3 cellular contexts compared by ENCODE assay signal in the genomic region with DNA sequence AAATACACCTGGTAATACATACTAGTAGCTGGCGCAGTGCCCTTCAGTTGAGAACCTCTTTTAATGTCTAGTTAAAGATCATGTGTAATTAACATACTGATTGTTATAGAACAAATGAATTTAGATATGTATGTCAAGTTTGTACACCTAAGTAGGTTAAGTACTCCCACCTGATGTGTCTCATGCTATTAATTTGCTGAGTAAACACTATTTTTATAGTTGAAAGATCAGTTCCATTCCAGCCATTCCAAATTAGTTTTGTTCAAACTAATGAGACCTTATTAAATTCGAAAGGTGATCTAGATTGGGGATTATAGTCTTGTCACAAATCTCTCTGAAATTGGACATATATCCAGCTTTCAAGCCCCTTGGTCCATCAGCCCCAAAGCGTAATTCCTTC.
A peak's percentile ranks its signal among the peaks of the same experiment; 100 is the strongest.
TF ChIP-seq lines count a peak whose summit lies in the region.

No MANE protein-coding gene starts in this region.

TF ChIP-seq in IMR-90, 13 proteins besides CTCF, POLR2A, EP300 and RAD21:
- TF ChIP-seq FOS (IDR thresholded peaks at IDR 0.05; ENCODE audit: low read depth, low read length), result no peak
- TF ChIP-seq MAFK (IDR thresholded peaks at IDR 0.05; ENCODE audit: low read depth, low read length), result peak; percentile 91
TF ChIP-seq in IMR-90: peak in this region for 1.

TF ChIP-seq in H1, 55 proteins besides CTCF, POLR2A, EP300 and RAD21:
- TF ChIP-seq MAFK (IDR thresholded peaks at IDR 0.05; ENCODE audit: low read depth, low read length), result peak; percentile 55; the same call in 1 of the 2 replicates
- TF ChIP-seq CHD2 (IDR thresholded peaks at IDR 0.05; ENCODE audit: low read length), result no peak

TF ChIP-seq in SK-N-SH, 30 proteins besides CTCF, POLR2A, EP300 and RAD21:
- TF ChIP-seq GABPA (IDR thresholded peaks at IDR 0.05; ENCODE audit: low read depth) (no peak), SIN3A (IDR thresholded peaks at IDR 0.05; ENCODE audit: borderline replicate concordance, low read depth, low read length) (no peak), MEF2A (IDR thresholded peaks at IDR 0.05; ENCODE audit: borderline replicate concordance, low read depth) (no peak), JUND (IDR thresholded peaks at IDR 0.05) (no peak), YY1 (IDR thresholded peaks at IDR 0.05; ENCODE audit: low read depth) (no peak), TEAD4 (IDR thresholded peaks at IDR 0.05; ENCODE audit: borderline replicate concordance, insufficient read depth) (no peak), POLR2AphosphoS5 (IDR thresholded peaks at IDR 0.05; ENCODE audit: low read depth, low read length) (no peak), FOXJ3 (CRISPR knock-in tag; IDR thresholded peaks at IDR 0.05) (no peak), NFIC (IDR thresholded peaks at IDR 0.05; ENCODE audit: borderline replicate concordance) (no peak), CHD2 (IDR thresholded peaks at IDR 0.05; ENCODE audit: low read length, partially characterized antibody) (no peak), EZH2phosphoT487 (IDR thresholded peaks at IDR 0.05; ENCODE audit: borderline replicate concordance, low read depth) (no peak), TAF1 (IDR thresholded peaks at IDR 0.05; ENCODE audit: borderline replicate concordance, low read depth, low read length) (no peak), RFX5 (IDR thresholded peaks at IDR 0.05; ENCODE audit: low read length) (no peak), GATA2 (CRISPR knock-in tag; IDR thresholded peaks at IDR 0.05) (no peak)
- TF ChIP-seq, protein P1, sequence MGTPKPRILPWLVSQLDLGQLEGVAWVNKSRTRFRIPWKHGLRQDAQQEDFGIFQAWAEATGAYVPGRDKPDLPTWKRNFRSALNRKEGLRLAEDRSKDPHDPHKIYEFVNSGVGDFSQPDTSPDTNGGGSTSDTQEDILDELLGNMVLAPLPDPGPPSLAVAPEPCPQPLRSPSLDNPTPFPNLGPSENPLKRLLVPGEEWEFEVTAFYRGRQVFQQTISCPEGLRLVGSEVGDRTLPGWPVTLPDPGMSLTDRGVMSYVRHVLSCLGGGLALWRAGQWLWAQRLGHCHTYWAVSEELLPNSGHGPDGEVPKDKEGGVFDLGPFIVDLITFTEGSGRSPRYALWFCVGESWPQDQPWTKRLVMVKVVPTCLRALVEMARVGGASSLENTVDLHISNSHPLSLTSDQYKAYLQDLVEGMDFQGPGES (IDR thresholded peaks at IDR 0.05; ENCODE audit: low read depth, low read length), result no peak
- TF ChIP-seq, protein P2, sequence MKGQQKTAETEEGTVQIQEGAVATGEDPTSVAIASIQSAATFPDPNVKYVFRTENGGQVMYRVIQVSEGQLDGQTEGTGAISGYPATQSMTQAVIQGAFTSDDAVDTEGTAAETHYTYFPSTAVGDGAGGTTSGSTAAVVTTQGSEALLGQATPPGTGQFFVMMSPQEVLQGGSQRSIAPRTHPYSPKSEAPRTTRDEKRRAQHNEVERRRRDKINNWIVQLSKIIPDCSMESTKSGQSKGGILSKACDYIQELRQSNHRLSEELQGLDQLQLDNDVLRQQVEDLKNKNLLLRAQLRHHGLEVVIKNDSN (IDR thresholded peaks at IDR 0.05; ENCODE audit: borderline replicate concordance, low read depth), result no peak
- TF ChIP-seq, protein P3, sequence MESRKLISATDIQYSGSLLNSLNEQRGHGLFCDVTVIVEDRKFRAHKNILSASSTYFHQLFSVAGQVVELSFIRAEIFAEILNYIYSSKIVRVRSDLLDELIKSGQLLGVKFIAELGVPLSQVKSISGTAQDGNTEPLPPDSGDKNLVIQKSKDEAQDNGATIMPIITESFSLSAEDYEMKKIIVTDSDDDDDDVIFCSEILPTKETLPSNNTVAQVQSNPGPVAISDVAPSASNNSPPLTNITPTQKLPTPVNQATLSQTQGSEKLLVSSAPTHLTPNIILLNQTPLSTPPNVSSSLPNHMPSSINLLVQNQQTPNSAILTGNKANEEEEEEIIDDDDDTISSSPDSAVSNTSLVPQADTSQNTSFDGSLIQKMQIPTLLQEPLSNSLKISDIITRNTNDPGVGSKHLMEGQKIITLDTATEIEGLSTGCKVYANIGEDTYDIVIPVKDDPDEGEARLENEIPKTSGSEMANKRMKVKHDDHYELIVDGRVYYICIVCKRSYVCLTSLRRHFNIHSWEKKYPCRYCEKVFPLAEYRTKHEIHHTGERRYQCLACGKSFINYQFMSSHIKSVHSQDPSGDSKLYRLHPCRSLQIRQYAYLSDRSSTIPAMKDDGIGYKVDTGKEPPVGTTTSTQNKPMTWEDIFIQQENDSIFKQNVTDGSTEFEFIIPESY (IDR thresholded peaks at IDR 0.05; ENCODE audit: borderline replicate concordance, low read depth), result no peak
- TF ChIP-seq, protein P4, sequence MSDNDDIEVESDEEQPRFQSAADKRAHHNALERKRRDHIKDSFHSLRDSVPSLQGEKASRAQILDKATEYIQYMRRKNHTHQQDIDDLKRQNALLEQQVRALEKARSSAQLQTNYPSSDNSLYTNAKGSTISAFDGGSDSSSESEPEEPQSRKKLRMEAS (IDR thresholded peaks at IDR 0.05; ENCODE audit: low read depth), result no peak
- TF ChIP-seq, protein P5, sequence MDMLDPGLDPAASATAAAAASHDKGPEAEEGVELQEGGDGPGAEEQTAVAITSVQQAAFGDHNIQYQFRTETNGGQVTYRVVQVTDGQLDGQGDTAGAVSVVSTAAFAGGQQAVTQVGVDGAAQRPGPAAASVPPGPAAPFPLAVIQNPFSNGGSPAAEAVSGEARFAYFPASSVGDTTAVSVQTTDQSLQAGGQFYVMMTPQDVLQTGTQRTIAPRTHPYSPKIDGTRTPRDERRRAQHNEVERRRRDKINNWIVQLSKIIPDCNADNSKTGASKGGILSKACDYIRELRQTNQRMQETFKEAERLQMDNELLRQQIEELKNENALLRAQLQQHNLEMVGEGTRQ (IDR thresholded peaks at IDR 0.05; ENCODE audit: borderline replicate concordance, low read depth, low read length), result no peak
